1 cellular context compared by ENCODE assay signal in the genomic region with DNA sequence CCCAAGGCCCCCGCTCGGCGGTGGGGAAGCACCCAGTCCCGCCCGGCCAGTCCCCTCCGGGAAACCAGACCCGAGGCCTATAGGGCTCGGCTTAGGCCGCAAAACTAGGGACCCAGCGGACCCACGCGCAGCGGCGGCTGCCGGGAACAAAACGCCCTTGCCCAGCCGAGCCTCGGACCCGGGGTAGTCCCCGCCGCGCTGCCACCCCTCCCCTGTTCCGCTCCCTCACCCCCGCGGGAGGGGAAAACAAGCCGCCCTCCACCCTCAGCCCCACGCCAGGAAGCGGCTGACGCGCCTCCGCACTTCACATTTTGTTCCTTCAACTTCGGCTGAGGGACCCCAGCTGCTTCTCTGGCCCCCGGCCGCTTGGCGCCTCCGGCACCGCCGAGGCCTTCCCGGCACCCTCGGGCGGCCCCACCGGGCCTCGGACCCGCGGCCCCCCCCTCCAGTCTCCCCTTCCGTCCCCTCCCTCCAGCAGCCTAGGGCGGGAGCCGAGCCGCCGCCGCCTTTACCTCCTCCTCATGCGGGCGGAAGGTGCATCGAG.
TF ChIP-seq lines count a peak whose summit lies in the region.

No MANE protein-coding gene starts in this region.

TF ChIP-seq in HepG2, 621 proteins besides CTCF, POLR2A, EP300 and RAD21 (continued from another document):
- TF ChIP-seq, protein P1, sequence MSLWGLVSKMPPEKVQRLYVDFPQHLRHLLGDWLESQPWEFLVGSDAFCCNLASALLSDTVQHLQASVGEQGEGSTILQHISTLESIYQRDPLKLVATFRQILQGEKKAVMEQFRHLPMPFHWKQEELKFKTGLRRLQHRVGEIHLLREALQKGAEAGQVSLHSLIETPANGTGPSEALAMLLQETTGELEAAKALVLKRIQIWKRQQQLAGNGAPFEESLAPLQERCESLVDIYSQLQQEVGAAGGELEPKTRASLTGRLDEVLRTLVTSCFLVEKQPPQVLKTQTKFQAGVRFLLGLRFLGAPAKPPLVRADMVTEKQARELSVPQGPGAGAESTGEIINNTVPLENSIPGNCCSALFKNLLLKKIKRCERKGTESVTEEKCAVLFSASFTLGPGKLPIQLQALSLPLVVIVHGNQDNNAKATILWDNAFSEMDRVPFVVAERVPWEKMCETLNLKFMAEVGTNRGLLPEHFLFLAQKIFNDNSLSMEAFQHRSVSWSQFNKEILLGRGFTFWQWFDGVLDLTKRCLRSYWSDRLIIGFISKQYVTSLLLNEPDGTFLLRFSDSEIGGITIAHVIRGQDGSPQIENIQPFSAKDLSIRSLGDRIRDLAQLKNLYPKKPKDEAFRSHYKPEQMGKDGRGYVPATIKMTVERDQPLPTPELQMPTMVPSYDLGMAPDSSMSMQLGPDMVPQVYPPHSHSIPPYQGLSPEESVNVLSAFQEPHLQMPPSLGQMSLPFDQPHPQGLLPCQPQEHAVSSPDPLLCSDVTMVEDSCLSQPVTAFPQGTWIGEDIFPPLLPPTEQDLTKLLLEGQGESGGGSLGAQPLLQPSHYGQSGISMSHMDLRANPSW (CRISPR knock-in tag; IDR thresholded peaks at IDR 0.05; ENCODE audit: borderline replicate concordance) = 0 out of 2 replicates have a peak, but pooled peaks have one; percentile 1
- TF ChIP-seq, protein P2, sequence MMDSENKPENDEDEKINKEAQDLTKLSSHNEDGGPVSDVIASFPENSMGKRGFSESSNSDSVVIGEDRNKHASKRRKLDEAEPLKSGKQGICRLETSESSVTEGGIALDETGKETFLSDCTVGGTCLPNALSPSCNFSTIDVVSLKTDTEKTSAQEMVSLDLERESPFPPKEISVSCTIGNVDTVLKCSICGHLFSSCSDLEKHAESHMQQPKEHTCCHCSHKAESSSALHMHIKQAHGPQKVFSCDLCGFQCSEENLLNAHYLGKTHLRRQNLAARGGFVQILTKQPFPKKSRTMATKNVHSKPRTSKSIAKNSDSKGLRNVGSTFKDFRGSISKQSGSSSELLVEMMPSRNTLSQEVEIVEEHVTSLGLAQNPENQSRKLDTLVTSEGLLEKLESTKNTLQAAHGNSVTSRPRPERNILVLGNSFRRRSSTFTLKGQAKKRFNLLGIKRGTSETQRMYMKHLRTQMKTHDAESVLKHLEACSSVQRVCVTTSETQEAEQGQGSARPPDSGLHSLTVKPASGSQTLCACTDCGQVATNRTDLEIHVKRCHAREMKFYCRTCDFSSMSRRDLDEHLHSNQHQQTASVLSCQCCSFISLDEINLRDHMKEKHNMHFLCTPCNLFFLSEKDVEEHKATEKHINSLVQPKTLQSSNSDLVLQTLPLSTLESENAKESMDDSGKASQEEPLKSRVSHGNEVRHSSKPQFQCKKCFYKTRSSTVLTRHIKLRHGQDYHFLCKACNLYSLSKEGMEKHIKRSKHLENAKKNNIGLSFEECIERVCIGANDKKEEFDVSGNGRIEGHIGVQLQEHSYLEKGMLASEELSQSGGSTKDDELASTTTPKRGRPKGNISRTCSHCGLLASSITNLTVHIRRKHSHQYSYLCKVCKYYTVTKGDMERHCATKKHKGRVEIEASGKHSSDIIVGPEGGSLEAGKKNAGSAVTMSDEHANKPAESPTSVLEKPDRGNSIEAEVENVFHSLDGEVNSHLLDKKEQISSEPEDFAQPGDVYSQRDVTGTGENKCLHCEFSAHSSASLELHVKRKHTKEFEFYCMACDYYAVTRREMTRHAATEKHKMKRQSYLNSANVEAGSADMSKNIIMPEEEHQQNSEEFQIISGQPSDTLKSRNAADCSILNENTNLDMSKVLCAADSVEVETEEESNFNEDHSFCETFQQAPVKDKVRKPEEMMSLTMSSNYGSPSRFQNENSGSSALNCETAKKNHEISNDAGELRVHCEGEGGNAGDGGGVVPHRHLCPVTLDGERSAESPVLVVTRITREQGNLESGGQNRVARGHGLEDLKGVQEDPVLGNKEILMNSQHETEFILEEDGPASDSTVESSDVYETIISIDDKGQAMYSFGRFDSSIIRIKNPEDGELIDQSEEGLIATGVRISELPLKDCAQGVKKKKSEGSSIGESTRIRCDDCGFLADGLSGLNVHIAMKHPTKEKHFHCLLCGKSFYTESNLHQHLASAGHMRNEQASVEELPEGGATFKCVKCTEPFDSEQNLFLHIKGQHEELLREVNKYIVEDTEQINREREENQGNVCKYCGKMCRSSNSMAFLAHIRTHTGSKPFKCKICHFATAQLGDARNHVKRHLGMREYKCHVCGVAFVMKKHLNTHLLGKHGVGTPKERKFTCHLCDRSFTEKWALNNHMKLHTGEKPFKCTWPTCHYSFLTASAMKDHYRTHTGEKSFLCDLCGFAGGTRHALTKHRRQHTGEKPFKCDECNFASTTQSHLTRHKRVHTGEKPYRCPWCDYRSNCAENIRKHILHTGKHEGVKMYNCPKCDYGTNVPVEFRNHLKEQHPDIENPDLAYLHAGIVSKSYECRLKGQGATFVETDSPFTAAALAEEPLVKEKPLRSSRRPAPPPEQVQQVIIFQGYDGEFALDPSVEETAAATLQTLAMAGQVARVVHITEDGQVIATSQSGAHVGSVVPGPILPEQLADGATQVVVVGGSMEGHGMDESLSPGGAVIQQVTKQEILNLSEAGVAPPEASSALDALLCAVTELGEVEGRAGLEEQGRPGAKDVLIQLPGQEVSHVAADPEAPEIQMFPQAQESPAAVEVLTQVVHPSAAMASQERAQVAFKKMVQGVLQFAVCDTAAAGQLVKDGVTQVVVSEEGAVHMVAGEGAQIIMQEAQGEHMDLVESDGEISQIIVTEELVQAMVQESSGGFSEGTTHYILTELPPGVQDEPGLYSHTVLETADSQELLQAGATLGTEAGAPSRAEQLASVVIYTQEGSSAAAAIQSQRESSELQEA (CRISPR knock-in tag; IDR thresholded peaks at IDR 0.05; ENCODE audit: not compliant biosample characterization) = peak; percentile 51
- TF ChIP-seq HNRNPK (IDR thresholded peaks at IDR 0.05; ENCODE audit: low read depth, low read length, poor library complexity, severe bottlenecking) (peak; percentile 63), PHF8 (CRISPR knock-in tag; IDR thresholded peaks at IDR 0.05) (peak; percentile 95)
- TF ChIP-seq, protein P3, sequence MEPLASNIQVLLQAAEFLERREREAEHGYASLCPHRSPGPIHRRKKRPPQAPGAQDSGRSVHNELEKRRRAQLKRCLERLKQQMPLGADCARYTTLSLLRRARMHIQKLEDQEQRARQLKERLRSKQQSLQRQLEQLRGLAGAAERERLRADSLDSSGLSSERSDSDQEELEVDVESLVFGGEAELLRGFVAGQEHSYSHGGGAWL (CRISPR knock-in tag; IDR thresholded peaks at IDR 0.05) = peak; percentile 79
